ENCODE assay signal across 8 cellular contexts in the genomic region with DNA sequence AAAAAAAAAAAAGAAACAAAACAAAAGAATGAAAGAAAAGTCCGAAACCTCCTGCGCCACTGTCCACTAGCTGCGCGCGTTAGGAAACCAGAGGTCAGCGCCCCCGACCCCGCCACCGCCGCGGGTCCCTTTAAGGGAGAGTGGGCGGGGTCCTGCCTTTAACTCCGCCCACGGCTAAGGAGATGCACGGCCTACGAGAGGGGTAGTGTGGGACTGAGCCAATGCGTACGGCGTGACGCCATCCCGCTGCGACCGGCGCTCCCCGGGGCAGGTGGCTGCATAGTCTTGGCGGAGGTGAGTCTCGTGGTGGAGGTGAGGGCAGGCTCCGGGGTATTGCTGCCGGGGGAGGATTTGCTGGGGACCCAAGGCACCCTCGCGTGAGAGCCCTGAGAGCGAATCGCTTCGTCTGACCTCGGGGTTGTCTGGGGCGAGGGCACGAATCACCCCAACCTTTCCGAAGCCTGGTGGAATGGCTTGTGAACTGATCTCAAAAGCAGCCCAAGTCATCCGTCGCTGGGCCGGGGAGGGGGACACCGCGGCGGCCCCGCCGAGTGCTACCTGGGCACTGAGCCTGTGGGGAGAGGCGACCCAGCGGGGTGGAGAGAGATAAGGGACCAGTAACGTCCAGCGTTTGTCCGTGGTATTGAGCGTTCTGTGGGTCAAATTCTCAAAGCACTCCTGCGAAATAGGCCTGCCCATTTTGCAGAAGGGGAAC. TPM values are rescaled to one million over a fixed set of nuclear protein-coding genes. Genes with fewer than 3 reads are reported as not detected.
A peak's percentile ranks its signal among the peaks of the same experiment; 100 is the strongest.
DNase-seq lines count a peak whose midpoint lies in the region; ATAC-seq, FAIRE-seq and TF ChIP-seq lines count a peak whose summit lies in the region.

A gene (plus strand): TSS at position 241 of the 715 bp plus-strand sequence. CDS start 1,319 bp downstream, outside the sequence.

- peaks cover 3% of the 10 kb centered on the region in 2 donors for H3K36me3 ChIP-seq in kidney (ENCODE audit: control insufficient read depth in 1 of 2, insufficient read depth in 2 of 2, low read length in 2 of 2)

- ATAC-seq in GM19043 (IDR thresholded peaks at IDR 0.05; ENCODE audit: low read depth, unreplicated experiment): peak; percentile 100
- peak; percentile 100 for ATAC-seq in HG03354 (IDR thresholded peaks at IDR 0.05; ENCODE audit: poor library complexity, severe bottlenecking, unreplicated experiment)

- H3K9ac ChIP-seq in kidney (ENCODE audit: low read length in 2 of 2): peak within 1 kb of the TSS; percentile 68 to 97

- intact Hi-C loops in kidney (cut with DNase I): no loop called here

- peaks cover 0 to 3% of the 10 kb centered on the region in 2 donors for H3K4me1 ChIP-seq in kidney (ENCODE audit: control insufficient read depth in 1 of 2, insufficient read depth in 1 of 2, low read depth in 1 of 2, low read length in 2 of 2)

- H3K4me3 ChIP-seq in kidney (ENCODE audit: low read length in 2 of 2): peak within 1 kb of the TSS; percentile 42 to 98

- TF ChIP-seq CTCF in kidney (IDR thresholded peaks at IDR 0.05; ENCODE audit: borderline replicate concordance, extremely low read depth, insufficient read depth): no peak

- no peak for FAIRE-seq in kidney (lab: Jason Lieb, UNC)

- H3K9me3 ChIP-seq in kidney (ENCODE audit: control insufficient read depth in 1 of 2, low read length in 2 of 2): no peaks in the 10 kb centered on the region

- DNase-seq in AML-193 (lab: John Stamatoyannopoulos, UW): peak; percentile 78 to 82
- DNase-seq in NCI-H446 treated with DMSO at 0.1 percent for 48 hours (lab: John Stamatoyannopoulos, UW): peak; percentile 73
- peak; percentile 89 for DNase-seq in activated CD4-positive, alpha-beta T cell treated with anti-CD3 and anti-CD28 coated beads for 1 hour
- peak; percentile 41 to 55 for DNase-seq in cerebellar nuclear complex (lab: John Stamatoyannopoulos, UW)
- DNase-seq in kidney: peak; percentile 96
- peak; percentile 94 for DNase-seq in stimulated activated CD4-positive, alpha-beta T cell treated with anti-CD3 and anti-CD28 coated beads, Interleukin-15, amount 100 ng/mL, for 24 hours

- peak within 1 kb of the TSS; percentile 51 to 57 for H3K27ac ChIP-seq in kidney (ENCODE audit: low read depth in 2 of 2, low read length in 2 of 2)

RNA-seq across cellular contexts. Expression of the gene that starts here (rescaled TPM):
- total RNA-seq in kidney: 12.5 TPM
- 26.8 TPM for polyA plus RNA-seq in kidney (ENCODE audit: insufficient read depth, low read depth, low replicate concordance)

Comparison
In these comparisons a context has a peak if more than half of its experiments do, and no peak if none do; other contexts are left out.
1. Peak in every context shown above with its lines: DNase-seq, ATAC-seq, H3K4me3 ChIP-seq and H3K27ac ChIP-seq.